In the genomic region with DNA sequence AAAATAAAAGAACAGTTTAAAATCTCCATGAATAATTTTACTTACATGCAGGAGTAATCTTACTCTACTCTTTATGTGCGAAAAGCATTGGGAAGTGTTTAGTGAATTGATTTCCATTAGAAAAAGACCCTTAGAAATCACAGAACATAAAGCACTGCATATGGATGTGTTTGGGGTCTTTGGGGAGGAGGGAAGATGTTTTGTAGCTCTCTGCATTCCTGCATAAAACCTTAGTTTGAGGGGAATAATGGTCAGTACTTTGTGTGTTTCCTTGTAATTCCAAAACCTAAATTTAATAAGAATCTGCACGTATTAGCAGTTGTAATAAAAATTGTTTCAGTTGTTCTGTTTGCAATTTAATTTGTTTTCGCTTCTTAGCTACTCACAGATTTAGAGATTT, we compare ENCODE assay signal across 8 cellular contexts.
DNase-seq lines count a peak whose midpoint lies in the region; ATAC-seq and TF ChIP-seq lines count a peak whose summit lies in the region.

No MANE protein-coding gene starts in this region.

- no peak for DNase-seq in CD8-positive, alpha-beta memory T cell
- no peak for DNase-seq in epithelial cell of esophagus (ENCODE audit: low read depth)
- DNase-seq in lower leg skin (ENCODE audit: low spot score in 2 of 2), result no peak
- no peak for DNase-seq in SW 1271 (lab: John Stamatoyannopoulos, UW)
- no peak for DNase-seq in iPS-NIHi7 (ENCODE audit: extremely low spot score)

- no peaks in the 10 kb centered on the region for H3K27me3 ChIP-seq in CD8-positive, alpha-beta memory T cell (ENCODE audit: insufficient read depth, low read length, poor library complexity, severe bottlenecking)
- H3K27me3 ChIP-seq in OCI-LY1 (ENCODE audit: insufficient read depth, low read length) (no peaks in the 10 kb centered on the region), parathyroid adenoma (ENCODE audit: control insufficient read depth, insufficient read depth, low read length) (no peaks in the 10 kb centered on the region)

- peak overlapping the region; percentile 52 for H3K4me3 ChIP-seq in CD8-positive, alpha-beta memory T cell (ENCODE audit: low read length)
- H3K4me3 ChIP-seq in OCI-LY1 (ENCODE audit: low read depth, low read length, poor library complexity, severe bottlenecking) (peak overlapping the region; percentile 68), epithelial cell of esophagus (ENCODE audit: low read length) (peak overlapping the region; percentile 57), parathyroid adenoma (ENCODE audit: low read depth, low read length) (no peak overlapping the region), lower leg skin (ENCODE audit: low read depth, poor library complexity, severe bottlenecking) (no peak overlapping the region)

- 0 out of 2 replicates have a peak, but pooled peaks cover 6% of the 10 kb centered on the region for H3F3A ChIP-seq in OCI-LY1 (ENCODE audit: insufficient read depth, low read length)

- H3K27me3 Mint-ChIP-seq in CD8-positive, alpha-beta memory T cell, result no peaks in the 10 kb centered on the region

- H4K20me1 ChIP-seq in OCI-LY1 (ENCODE audit: insufficient read depth, low read length), result no peaks in the 10 kb centered on the region

- no peak for TF ChIP-seq POLR2A in lower leg skin (IDR thresholded peaks at IDR 0.05)

- H3K4me1 ChIP-seq in CD8-positive, alpha-beta memory T cell (ENCODE audit: insufficient read depth, low read length), result peaks cover 27% of the 10 kb centered on the region
- peaks cover 41% of the 10 kb centered on the region for H3K4me1 ChIP-seq in OCI-LY1 (ENCODE audit: insufficient read depth, low read length, severe bottlenecking)
- no peaks in the 10 kb centered on the region for H3K4me1 ChIP-seq in parathyroid adenoma

- CTCF ChIA-PET in CD8-positive, alpha-beta memory T cell (lab: Charles Lee), result no interaction called here

- H3K36me3 Mint-ChIP-seq in CD8-positive, alpha-beta memory T cell, result peaks cover 0 to 23% (median 10%) of the 10 kb centered on the region in 3 donors

- peaks cover 10% of the 10 kb centered on the region for H3K36me3 ChIP-seq in CD8-positive, alpha-beta memory T cell (ENCODE audit: insufficient read depth, low read length)
- H3K36me3 ChIP-seq in OCI-LY1 (ENCODE audit: insufficient read depth, low read length) (peaks cover 20% of the 10 kb centered on the region; the same call in 1 of the 2 replicates), parathyroid adenoma (ENCODE audit: control insufficient read depth, insufficient read depth, low read length) (no peaks in the 10 kb centered on the region)

- peak overlapping the region; percentile 95 for H3K4me2 ChIP-seq in OCI-LY1 (ENCODE audit: low read length)
- H3K4me2 ChIP-seq in parathyroid adenoma (ENCODE audit: low read length), result peak overlapping the region; percentile 42

- peaks cover 58 to 88% (median 84%) of the 10 kb centered on the region in 3 donors for H3K4me1 Mint-ChIP-seq in CD8-positive, alpha-beta memory T cell

- peak overlapping the region in 5 of 8 donors; percentile 36 to 74 (median 68) for H3K27ac Mint-ChIP-seq in CD8-positive, alpha-beta memory T cell

- TF ChIP-seq CTCF in OCI-LY1 (IDR thresholded peaks at IDR 0.05; ENCODE audit: low read length) (no peak), epithelial cell of esophagus (IDR thresholded peaks at IDR 0.05; ENCODE audit: insufficient read depth, low read depth, low read length, missing control alignments) (no peak), parathyroid adenoma (IDR thresholded peaks at IDR 0.05) (no peak), lower leg skin (IDR thresholded peaks at IDR 0.05) (no peak)

- WGBS in lower leg skin, 2 donors, result 9 to 14% methylated on average over 3 of the region's 3 CpGs

- H3K79me2 ChIP-seq in OCI-LY1 (ENCODE audit: insufficient read depth, low read length), result peaks cover 12% of the 10 kb centered on the region
- H3K79me2 ChIP-seq in parathyroid adenoma, result peaks cover 3% of the 10 kb centered on the region

- H2AFZ ChIP-seq in OCI-LY1 (ENCODE audit: low read length) (peak overlapping the region; percentile 36; the same call in 1 of the 2 replicates), parathyroid adenoma (no peak overlapping the region)

- no peak for ATAC-seq in GM21423 (IDR thresholded peaks at IDR 0.05; ENCODE audit: unreplicated experiment)

- H3K9me3 Mint-ChIP-seq in CD8-positive, alpha-beta memory T cell, result no peaks in the 10 kb centered on the region

- H3K9me2 ChIP-seq in OCI-LY1 (ENCODE audit: low read depth, low read length), result no peaks in the 10 kb centered on the region

- H3K9ac ChIP-seq in OCI-LY1 (ENCODE audit: low read length) (peak overlapping the region; percentile 85), parathyroid adenoma (no peak overlapping the region)

- intact Hi-C loops in lower leg skin (cut with DNase I; ENCODE audit: low total_unique reads), result no loop called here

- POLR2A ChIA-PET in CD8-positive, alpha-beta memory T cell (lab: Charles Lee), result no interaction called here

- H3K9me3 ChIP-seq in CD8-positive, alpha-beta memory T cell (ENCODE audit: low read length), result no peaks in the 10 kb centered on the region
- H3K9me3 ChIP-seq in OCI-LY1 (ENCODE audit: low read length) (no peaks in the 10 kb centered on the region), parathyroid adenoma (ENCODE audit: control insufficient read depth, low read length) (no peaks in the 10 kb centered on the region)

- H3K27ac ChIP-seq in CD8-positive, alpha-beta memory T cell (ENCODE audit: low read depth, low read length), result no peak overlapping the region
- peak overlapping the region; percentile 76 for H3K27ac ChIP-seq in OCI-LY1 (ENCODE audit: low read depth, low read length, poor library complexity, severe bottlenecking)
- H3K27ac ChIP-seq in parathyroid adenoma, result peak overlapping the region; percentile 19

- H3K4me3 Mint-ChIP-seq in CD8-positive, alpha-beta memory T cell, result peak overlapping the region; percentile 80 to 93 (median 88)

Comparison
In these comparisons a context has a peak if more than half of its experiments do, and no peak if none do; other contexts are left out.
1. H3K4me3 ChIP-seq: peak in CD8-positive, alpha-beta memory T cell (single experiment), OCI-LY1 (single experiment) and epithelial cell of esophagus (single experiment); none in parathyroid adenoma (single experiment) and lower leg skin (single experiment).